Comparison of ENCODE assay signal across 1 cellular context in the genomic region with DNA sequence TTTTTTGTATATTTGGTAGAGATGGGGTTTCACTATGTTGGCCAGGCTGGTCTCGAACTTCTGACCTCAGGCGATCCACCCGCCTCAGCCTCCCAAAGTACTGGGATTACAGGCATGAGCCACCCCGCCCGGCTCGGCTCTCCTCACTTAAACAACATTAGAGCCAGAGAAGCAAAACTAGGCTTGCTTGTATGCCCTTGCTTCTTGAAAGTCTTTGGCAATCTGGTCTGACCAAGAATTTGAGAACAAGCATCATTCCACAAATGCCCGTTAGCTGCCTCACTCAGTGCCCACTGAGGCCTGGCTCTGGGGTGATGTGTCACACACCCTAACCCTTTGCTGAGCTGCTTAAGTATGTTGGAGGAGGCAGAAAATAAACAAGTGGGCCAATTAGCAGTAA.
A peak's percentile ranks its signal among the peaks of the same experiment; 100 is the strongest.
TF ChIP-seq lines count a peak whose summit lies in the region.

No MANE protein-coding gene starts in this region.

TF ChIP-seq in HepG2, 621 proteins besides CTCF, POLR2A, EP300 and RAD21 (continued from another document):
- TF ChIP-seq, protein P1, sequence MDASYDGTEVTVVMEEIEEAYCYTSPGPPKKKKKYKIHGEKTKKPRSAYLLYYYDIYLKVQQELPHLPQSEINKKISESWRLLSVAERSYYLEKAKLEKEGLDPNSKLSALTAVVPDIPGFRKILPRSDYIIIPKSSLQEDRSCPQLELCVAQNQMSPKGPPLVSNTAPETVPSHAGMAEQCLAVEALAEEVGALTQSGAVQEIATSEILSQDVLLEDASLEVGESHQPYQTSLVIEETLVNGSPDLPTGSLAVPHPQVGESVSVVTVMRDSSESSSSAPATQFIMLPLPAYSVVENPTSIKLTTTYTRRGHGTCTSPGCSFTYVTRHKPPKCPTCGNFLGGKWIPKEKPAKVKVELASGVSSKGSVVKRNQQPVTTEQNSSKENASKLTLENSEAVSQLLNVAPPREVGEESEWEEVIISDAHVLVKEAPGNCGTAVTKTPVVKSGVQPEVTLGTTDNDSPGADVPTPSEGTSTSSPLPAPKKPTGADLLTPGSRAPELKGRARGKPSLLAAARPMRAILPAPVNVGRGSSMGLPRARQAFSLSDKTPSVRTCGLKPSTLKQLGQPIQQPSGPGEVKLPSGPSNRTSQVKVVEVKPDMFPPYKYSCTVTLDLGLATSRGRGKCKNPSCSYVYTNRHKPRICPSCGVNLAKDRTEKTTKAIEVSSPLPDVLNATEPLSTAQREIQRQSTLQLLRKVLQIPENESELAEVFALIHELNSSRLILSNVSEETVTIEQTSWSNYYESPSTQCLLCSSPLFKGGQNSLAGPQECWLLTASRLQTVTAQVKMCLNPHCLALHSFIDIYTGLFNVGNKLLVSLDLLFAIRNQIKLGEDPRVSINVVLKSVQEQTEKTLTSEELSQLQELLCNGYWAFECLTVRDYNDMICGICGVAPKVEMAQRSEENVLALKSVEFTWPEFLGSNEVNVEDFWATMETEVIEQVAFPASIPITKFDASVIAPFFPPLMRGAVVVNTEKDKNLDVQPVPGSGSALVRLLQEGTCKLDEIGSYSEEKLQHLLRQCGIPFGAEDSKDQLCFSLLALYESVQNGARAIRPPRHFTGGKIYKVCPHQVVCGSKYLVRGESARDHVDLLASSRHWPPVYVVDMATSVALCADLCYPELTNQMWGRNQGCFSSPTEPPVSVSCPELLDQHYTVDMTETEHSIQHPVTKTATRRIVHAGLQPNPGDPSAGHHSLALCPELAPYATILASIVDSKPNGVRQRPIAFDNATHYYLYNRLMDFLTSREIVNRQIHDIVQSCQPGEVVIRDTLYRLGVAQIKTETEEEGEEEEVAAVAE (CRISPR knock-in tag; IDR thresholded peaks at IDR 0.05; ENCODE audit: borderline replicate concordance), result no peak
- TF ChIP-seq ZNF33B (CRISPR knock-in tag; IDR thresholded peaks at IDR 0.05) (no peak), CREM (IDR thresholded peaks at IDR 0.05) (no peak), CREM (CRISPR knock-in tag; IDR thresholded peaks at IDR 0.05) (no peak), RFX3 (CRISPR knock-in tag; IDR thresholded peaks at IDR 0.05) (no peak), ZNF619 (CRISPR knock-in tag; IDR thresholded peaks at IDR 0.05) (0 out of 2 replicates have a peak, but pooled peaks have one; percentile 36), YEATS4 (CRISPR knock-in tag; IDR thresholded peaks at IDR 0.05; ENCODE audit: borderline replicate concordance) (0 out of 2 replicates have a peak, but pooled peaks have one; percentile 38), ZNF451 (CRISPR knock-in tag; IDR thresholded peaks at IDR 0.05) (no peak), ZNF766 (CRISPR knock-in tag; IDR thresholded peaks at IDR 0.05; ENCODE audit: borderline replicate concordance) (no peak), ZNF768 (CRISPR knock-in tag; IDR thresholded peaks at IDR 0.05) (no peak), NFKBIZ (CRISPR knock-in tag; IDR thresholded peaks at IDR 0.05) (no peak), ZNF33A (CRISPR knock-in tag; IDR thresholded peaks at IDR 0.05; ENCODE audit: borderline replicate concordance) (no peak), ZNF263 (CRISPR knock-in tag; IDR thresholded peaks at IDR 0.05) (no peak), ZNF782 (CRISPR knock-in tag; IDR thresholded peaks at IDR 0.05; ENCODE audit: borderline replicate concordance) (no peak), ZNF382 (CRISPR knock-in tag; IDR thresholded peaks at IDR 0.05; ENCODE audit: borderline replicate concordance) (no peak), DNMT1 (CRISPR knock-in tag; IDR thresholded peaks at IDR 0.05) (no peak), FOXP1 (IDR thresholded peaks at IDR 0.05) (no peak), FOXP1 (CRISPR knock-in tag; IDR thresholded peaks at IDR 0.05) (no peak), KLF13 (CRISPR knock-in tag; IDR thresholded peaks at IDR 0.05) (no peak), FOXM1 (CRISPR knock-in tag; IDR thresholded peaks at IDR 0.05) (no peak), KDM5B (CRISPR knock-in tag; IDR thresholded peaks at IDR 0.05; ENCODE audit: borderline replicate concordance) (0 out of 2 replicates have a peak, but pooled peaks have one; percentile 34), ZFY (CRISPR knock-in tag; IDR thresholded peaks at IDR 0.05) (no peak)
- TF ChIP-seq, protein P2, sequence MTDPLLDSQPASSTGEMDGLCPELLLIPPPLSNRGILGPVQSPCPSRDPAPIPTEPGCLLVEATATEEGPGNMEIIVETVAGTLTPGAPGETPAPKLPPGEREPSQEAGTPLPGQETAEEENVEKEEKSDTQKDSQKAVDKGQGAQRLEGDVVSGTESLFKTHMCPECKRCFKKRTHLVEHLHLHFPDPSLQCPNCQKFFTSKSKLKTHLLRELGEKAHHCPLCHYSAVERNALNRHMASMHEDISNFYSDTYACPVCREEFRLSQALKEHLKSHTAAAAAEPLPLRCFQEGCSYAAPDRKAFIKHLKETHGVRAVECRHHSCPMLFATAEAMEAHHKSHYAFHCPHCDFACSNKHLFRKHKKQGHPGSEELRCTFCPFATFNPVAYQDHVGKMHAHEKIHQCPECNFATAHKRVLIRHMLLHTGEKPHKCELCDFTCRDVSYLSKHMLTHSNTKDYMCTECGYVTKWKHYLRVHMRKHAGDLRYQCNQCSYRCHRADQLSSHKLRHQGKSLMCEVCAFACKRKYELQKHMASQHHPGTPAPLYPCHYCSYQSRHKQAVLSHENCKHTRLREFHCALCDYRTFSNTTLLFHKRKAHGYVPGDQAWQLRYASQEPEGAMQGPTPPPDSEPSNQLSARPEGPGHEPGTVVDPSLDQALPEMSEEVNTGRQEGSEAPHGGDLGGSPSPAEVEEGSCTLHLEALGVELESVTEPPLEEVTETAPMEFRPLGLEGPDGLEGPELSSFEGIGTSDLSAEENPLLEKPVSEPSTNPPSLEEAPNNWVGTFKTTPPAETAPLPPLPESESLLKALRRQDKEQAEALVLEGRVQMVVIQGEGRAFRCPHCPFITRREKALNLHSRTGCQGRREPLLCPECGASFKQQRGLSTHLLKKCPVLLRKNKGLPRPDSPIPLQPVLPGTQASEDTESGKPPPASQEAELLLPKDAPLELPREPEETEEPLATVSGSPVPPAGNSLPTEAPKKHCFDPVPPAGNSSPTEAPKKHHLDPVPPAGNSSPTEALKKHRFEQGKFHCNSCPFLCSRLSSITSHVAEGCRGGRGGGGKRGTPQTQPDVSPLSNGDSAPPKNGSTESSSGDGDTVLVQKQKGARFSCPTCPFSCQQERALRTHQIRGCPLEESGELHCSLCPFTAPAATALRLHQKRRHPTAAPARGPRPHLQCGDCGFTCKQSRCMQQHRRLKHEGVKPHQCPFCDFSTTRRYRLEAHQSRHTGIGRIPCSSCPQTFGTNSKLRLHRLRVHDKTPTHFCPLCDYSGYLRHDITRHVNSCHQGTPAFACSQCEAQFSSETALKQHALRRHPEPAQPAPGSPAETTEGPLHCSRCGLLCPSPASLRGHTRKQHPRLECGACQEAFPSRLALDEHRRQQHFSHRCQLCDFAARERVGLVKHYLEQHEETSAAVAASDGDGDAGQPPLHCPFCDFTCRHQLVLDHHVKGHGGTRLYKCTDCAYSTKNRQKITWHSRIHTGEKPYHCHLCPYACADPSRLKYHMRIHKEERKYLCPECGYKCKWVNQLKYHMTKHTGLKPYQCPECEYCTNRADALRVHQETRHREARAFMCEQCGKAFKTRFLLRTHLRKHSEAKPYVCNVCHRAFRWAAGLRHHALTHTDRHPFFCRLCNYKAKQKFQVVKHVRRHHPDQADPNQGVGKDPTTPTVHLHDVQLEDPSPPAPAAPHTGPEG (CRISPR knock-in tag; IDR thresholded peaks at IDR 0.05), result 0 out of 2 replicates have a peak, but pooled peaks have one; percentile 50
- TF ChIP-seq, protein P3, sequence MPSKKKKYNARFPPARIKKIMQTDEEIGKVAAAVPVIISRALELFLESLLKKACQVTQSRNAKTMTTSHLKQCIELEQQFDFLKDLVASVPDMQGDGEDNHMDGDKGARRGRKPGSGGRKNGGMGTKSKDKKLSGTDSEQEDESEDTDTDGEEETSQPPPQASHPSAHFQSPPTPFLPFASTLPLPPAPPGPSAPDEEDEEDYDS (CRISPR knock-in tag; IDR thresholded peaks at IDR 0.05), result no peak
- TF ChIP-seq, protein P4, sequence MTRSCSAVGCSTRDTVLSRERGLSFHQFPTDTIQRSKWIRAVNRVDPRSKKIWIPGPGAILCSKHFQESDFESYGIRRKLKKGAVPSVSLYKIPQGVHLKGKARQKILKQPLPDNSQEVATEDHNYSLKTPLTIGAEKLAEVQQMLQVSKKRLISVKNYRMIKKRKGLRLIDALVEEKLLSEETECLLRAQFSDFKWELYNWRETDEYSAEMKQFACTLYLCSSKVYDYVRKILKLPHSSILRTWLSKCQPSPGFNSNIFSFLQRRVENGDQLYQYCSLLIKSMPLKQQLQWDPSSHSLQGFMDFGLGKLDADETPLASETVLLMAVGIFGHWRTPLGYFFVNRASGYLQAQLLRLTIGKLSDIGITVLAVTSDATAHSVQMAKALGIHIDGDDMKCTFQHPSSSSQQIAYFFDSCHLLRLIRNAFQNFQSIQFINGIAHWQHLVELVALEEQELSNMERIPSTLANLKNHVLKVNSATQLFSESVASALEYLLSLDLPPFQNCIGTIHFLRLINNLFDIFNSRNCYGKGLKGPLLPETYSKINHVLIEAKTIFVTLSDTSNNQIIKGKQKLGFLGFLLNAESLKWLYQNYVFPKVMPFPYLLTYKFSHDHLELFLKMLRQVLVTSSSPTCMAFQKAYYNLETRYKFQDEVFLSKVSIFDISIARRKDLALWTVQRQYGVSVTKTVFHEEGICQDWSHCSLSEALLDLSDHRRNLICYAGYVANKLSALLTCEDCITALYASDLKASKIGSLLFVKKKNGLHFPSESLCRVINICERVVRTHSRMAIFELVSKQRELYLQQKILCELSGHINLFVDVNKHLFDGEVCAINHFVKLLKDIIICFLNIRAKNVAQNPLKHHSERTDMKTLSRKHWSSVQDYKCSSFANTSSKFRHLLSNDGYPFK (CRISPR knock-in tag; IDR thresholded peaks at IDR 0.05; ENCODE audit: borderline replicate concordance), result 0 out of 2 replicates have a peak, but pooled peaks have one; percentile 41
- TF ChIP-seq, protein P5, sequence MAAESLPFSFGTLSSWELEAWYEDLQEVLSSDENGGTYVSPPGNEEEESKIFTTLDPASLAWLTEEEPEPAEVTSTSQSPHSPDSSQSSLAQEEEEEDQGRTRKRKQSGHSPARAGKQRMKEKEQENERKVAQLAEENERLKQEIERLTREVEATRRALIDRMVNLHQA (CRISPR knock-in tag; IDR thresholded peaks at IDR 0.05), result no peak
